ENCODE assay signal across 8 cellular contexts in the genomic region with DNA sequence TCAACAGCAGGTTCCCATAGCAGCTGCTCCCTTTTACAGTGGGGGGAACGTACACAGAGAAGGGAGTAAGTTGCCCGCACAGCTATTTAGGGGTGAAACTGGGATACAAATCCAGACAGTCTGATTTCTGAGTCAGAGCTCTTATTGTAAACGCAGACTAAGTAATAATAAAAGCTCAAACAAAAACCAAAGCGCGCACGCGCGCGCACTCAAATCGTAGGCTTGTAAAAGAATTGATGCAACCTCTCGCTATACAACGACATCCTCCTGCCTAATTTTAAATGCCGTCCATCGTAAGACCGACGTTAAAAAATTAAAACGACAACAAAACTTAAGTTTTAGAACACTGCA. TPM values are rescaled to one million over a fixed set of nuclear protein-coding genes. Genes with fewer than 3 reads are reported as not detected.
DNase-seq lines count a peak whose midpoint lies in the region; ATAC-seq lines count a peak whose summit lies in the region.

No MANE protein-coding gene starts in this region.

- no peaks in the 10 kb centered on the region for H3K9me3 Mint-ChIP-seq in activated CD4-positive, alpha-beta T cell treated with anti-CD3 and anti-CD28 coated beads for 36 hours (ENCODE audit: low read depth)
- H3K9me3 Mint-ChIP-seq in effector memory CD8-positive, alpha-beta T cell, result no peaks in the 10 kb centered on the region

- ATAC-seq in activated CD4-positive, alpha-beta T cell treated with anti-CD3 and anti-CD28 coated beads for 36 hours, result peak; percentile 30
- no peak for ATAC-seq in effector memory CD8-positive, alpha-beta T cell (replicated peaks)

- H3K4me3 ChIP-seq in mononuclear cell (ENCODE audit: low read length), result peak overlapping the region; percentile 41

- peaks cover 25% of the 10 kb centered on the region for H3K27me3 ChIP-seq in mononuclear cell (ENCODE audit: insufficient read depth, low read length)

- peak overlapping the region; percentile 85 for H3K27ac Mint-ChIP-seq in activated CD4-positive, alpha-beta T cell treated with anti-CD3 and anti-CD28 coated beads for 36 hours
- no peak overlapping the region for H3K27ac Mint-ChIP-seq in effector memory CD8-positive, alpha-beta T cell

- peak; percentile 58 for DNase-seq in AG08395 (ENCODE audit: low spot score)
- DNase-seq in HCEC 1CT, result peak; percentile 82
- DNase-seq in activated CD4-positive, alpha-beta T cell treated with anti-CD3 and anti-CD28 coated beads for 36 hours, result peak; percentile 74
- no peak for DNase-seq in effector memory CD8-positive, alpha-beta T cell
- peak; percentile 77 for DNase-seq in superior temporal gyrus (ENCODE audit: extremely low spot score)
- DNase-seq in D341Med (ENCODE audit: low spot score), result no peak
- no peak for DNase-seq in NCI-H2107 treated with DMSO at 0.1 percent for 48 hours (lab: John Stamatoyannopoulos, UW; ENCODE audit: unreplicated experiment)

- H3K9me3 ChIP-seq in mononuclear cell (ENCODE audit: low read depth, low read length), result no peaks in the 10 kb centered on the region

- H3K27me3 Mint-ChIP-seq in activated CD4-positive, alpha-beta T cell treated with anti-CD3 and anti-CD28 coated beads for 36 hours, result peaks cover 12% of the 10 kb centered on the region
- peaks cover 52 to 76% of the 10 kb centered on the region in 2 donors for H3K27me3 Mint-ChIP-seq in effector memory CD8-positive, alpha-beta T cell

- H3K4me3 Mint-ChIP-seq in activated CD4-positive, alpha-beta T cell treated with anti-CD3 and anti-CD28 coated beads for 36 hours, result peak overlapping the region; percentile 76
- peak overlapping the region; percentile 83 to 84 for H3K4me3 Mint-ChIP-seq in effector memory CD8-positive, alpha-beta T cell

- peaks cover 29% of the 10 kb centered on the region for H3K4me1 ChIP-seq in mononuclear cell (ENCODE audit: insufficient read depth, low read length)

- POLR2A ChIA-PET in activated CD4-positive, alpha-beta T cell treated with anti-CD3 and anti-CD28 coated beads for 36 hours (lab: Charles Lee), result interaction anchor here (0.6 to 0.7 kb wide), 3 partner anchors 9 to 90 kb away, joined by 3 to 10 read pairs (median 5); no protein-coding TSS in a partner anchor

- CTCF ChIA-PET in activated CD4-positive, alpha-beta T cell treated with anti-CD3 and anti-CD28 coated beads for 36 hours (lab: Charles Lee), result interaction anchor here (0.5 to 5.4 kb wide), 5 partner anchors 48 to 242 kb away, joined by 3 to 40 read pairs (median 3); partner anchors contain the start of gene TOMM20L

- H3K4me1 Mint-ChIP-seq in activated CD4-positive, alpha-beta T cell treated with anti-CD3 and anti-CD28 coated beads for 36 hours, result peaks cover 41% of the 10 kb centered on the region
- peaks cover 5 to 9% of the 10 kb centered on the region in 2 donors for H3K4me1 Mint-ChIP-seq in effector memory CD8-positive, alpha-beta T cell (ENCODE audit: low read depth in 2 of 2)

- intact Hi-C loops in activated CD4-positive, alpha-beta T cell treated with anti-CD3 and anti-CD28 coated beads for 36 hours (cut with DNase I, micrococcal nuclease), result loop anchor here (1.0 to 10.0 kb wide), 9 partner anchors 64 to 827 kb away; partner anchors contain the start of genes DAAM1 (in 2 of the 2), KIAA0586 (in 1 of the 2) and TIMM9 (in 1 of the 2)

- peaks cover 6% of the 10 kb centered on the region for H3K36me3 Mint-ChIP-seq in activated CD4-positive, alpha-beta T cell treated with anti-CD3 and anti-CD28 coated beads for 36 hours (ENCODE audit: low read depth)
- H3K36me3 Mint-ChIP-seq in effector memory CD8-positive, alpha-beta T cell (ENCODE audit: insufficient read depth), result no peaks in the 10 kb centered on the region

RNA-seq across cellular contexts. Expression of gene DACT1, which starts 0.7 kb away (rescaled TPM):
- 1 to 10 TPM; 8.8 to 8.9 TPM for total RNA-seq in activated CD4-positive, alpha-beta T cell treated with anti-CD3 and anti-CD28 coated beads for 36 hours
- total RNA-seq in mononuclear cell, result 4.5 TPM

Comparison
In these comparisons a context has a peak if more than half of its experiments do, and no peak if none do; other contexts are left out.
1. DNase-seq: peak in AG08395 (single experiment), HCEC 1CT (single experiment), activated CD4-positive, alpha-beta T cell treated with anti-CD3 and anti-CD28 coated beads for 36 hours (single experiment) and superior temporal gyrus (single experiment); none in effector memory CD8-positive, alpha-beta T cell (0 of 3), D341Med (single experiment) and NCI-H2107 treated with DMSO at 0.1 percent for 48 hours (single experiment).